8 cellular contexts compared by ENCODE assay signal in the genomic region with DNA sequence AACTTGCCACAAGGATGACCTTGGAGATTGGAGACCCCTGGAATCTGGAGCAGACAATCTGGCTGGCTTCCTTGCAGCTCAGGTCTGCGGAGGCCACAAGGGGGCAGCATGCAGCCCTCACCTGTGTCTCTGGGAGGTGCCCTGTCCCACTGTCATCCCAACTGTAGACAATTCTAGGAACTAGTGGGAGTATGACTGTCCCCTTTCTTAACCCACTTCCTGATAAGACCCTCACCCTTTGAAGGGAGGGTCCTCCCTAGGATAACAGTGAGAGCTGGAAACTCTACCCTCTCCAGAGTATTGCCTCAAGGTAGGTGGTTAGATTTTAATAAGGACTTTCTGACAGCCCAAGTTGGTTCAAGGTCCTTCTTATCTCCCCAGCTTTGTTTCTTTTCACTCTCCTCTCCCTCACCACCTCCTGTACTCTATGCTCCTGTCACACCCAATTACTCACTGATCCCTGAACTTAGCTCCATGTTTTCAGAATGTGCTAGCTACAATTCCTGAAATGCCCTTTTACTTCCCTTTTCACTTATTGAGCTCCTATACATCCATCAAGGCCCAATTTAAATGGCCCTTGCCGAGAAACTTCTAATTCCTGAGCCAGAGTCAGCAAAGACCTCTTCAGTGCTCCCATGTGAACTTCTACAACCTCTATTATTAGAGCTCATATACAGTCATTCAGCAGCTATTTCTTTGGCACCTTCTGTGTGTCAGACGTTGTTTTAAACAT. TPM values are rescaled to one million over a fixed set of nuclear protein-coding genes. Genes with fewer than 3 reads are reported as not detected.
DNase-seq lines count a peak whose midpoint lies in the region; ATAC-seq and TF ChIP-seq lines count a peak whose summit lies in the region.

No MANE protein-coding gene starts in this region.

- H3K27ac ChIP-seq in mesendoderm (ENCODE audit: low read depth, low read length), result no peak overlapping the region

- no CpG with 5 or more reads among the region's 3 CpGs for WGBS in mesendoderm (ENCODE audit: extremely low coverage, insufficient coverage, low lambda C conversion rate)

- H3K79me1 ChIP-seq in mesendoderm (ENCODE audit: low read length), result no peaks in the 10 kb centered on the region

- H3K4me1 Mint-ChIP-seq in Caco-2 (ENCODE audit: low read depth, unreplicated experiment), result no peaks in the 10 kb centered on the region

- H3K4ac ChIP-seq in mesendoderm (ENCODE audit: low read depth, low read length), result no peak overlapping the region

- H4K5ac ChIP-seq in mesendoderm (ENCODE audit: low read length), result no peak overlapping the region

- intact Hi-C loops in Caco-2 (cut with micrococcal nuclease; ENCODE audit: unreplicated experiment), result loop anchor here (1.0 to 2.0 kb wide), 2 partner anchors 76 to 178 kb away; no protein-coding TSS in a partner anchor

- DNase-seq in Caco-2 (peak; percentile 53 to 74), KBM-7 (peak; percentile 63), cerebellar cortex (ENCODE audit: low spot score) (peak; percentile 52), mesendoderm (peak; percentile 78), AG08395 (ENCODE audit: low spot score) (no peak)
- peak; percentile 21 to 54 for DNase-seq in stimulated activated CD8-positive, alpha-beta memory T cell treated with anti-CD3 and anti-CD28 coated beads, Interleukin-7, amount 100 ng/mL, for 1 hour (ENCODE audit: low read depth in 2 of 2)

- H3K9me3 ChIP-seq in Caco-2, result no peaks in the 10 kb centered on the region

- no peaks in the 10 kb centered on the region for H3K79me2 ChIP-seq in mesendoderm (ENCODE audit: control insufficient read depth, insufficient read depth, low read length)

- H3K4me1 ChIP-seq in Caco-2 (no peaks in the 10 kb centered on the region), mesendoderm (ENCODE audit: control insufficient read depth, low read depth, low read length) (no peaks in the 10 kb centered on the region)

- no peak overlapping the region for H3K4me3 ChIP-seq in Caco-2 (ENCODE audit: low read depth, low read length)
- H3K4me3 ChIP-seq in mesendoderm (ENCODE audit: low read length), result no peak overlapping the region

- POLR2A ChIA-PET in Caco-2 (lab: Charles Lee), result no interaction called here

- no peak overlapping the region for H3K27ac Mint-ChIP-seq in Caco-2 (ENCODE audit: unreplicated experiment)

- H3K36me3 Mint-ChIP-seq in Caco-2 (ENCODE audit: insufficient read depth, unreplicated experiment), result peaks cover 29% of the 10 kb centered on the region

- H3K27me3 ChIP-seq in Caco-2 (replicated peaks; ENCODE audit: control insufficient read depth, insufficient read depth, low read length), result no peaks in the 10 kb centered on the region
- no peaks in the 10 kb centered on the region for H3K27me3 ChIP-seq in mesendoderm (ENCODE audit: insufficient read depth, low read length, poor library complexity)

- H2AK5ac ChIP-seq in mesendoderm (ENCODE audit: low read length), result no peak overlapping the region

- no peak overlapping the region for H4K8ac ChIP-seq in mesendoderm (ENCODE audit: low read depth, low read length)

- H3K9ac ChIP-seq in mesendoderm (ENCODE audit: low read length), result no peak overlapping the region

- H2BK120ac ChIP-seq in mesendoderm (ENCODE audit: low read depth, low read length), result no peak overlapping the region

- no peak overlapping the region for H3K23ac ChIP-seq in mesendoderm (ENCODE audit: low read length)

- H3K4me2 ChIP-seq in mesendoderm (ENCODE audit: low read length), result no peak overlapping the region

- no peak overlapping the region for H3K4me3 Mint-ChIP-seq in Caco-2 (ENCODE audit: unreplicated experiment)

- BruUV-seq in Caco-2 (replicated peaks; lab: Mats Ljungman, UMichigan), result no TSS peak

- no peaks in the 10 kb centered on the region for H3K27me3 Mint-ChIP-seq in Caco-2 (ENCODE audit: insufficient read depth, unreplicated experiment)

- no peak overlapping the region for H3K18ac ChIP-seq in mesendoderm (ENCODE audit: low read length)

- H2BK5ac ChIP-seq in mesendoderm (ENCODE audit: low read length), result no peak overlapping the region

- peak; percentile 66 to 72 for TF ChIP-seq CTCF in Caco-2 (IDR thresholded peaks at IDR 0.05; ENCODE audit: insufficient read depth in 1 of 2, low read depth in 1 of 2, low read length in 1 of 2, severe bottlenecking in 1 of 2, unreplicated experiment in 1 of 2)

- CTCF ChIA-PET in Caco-2 (lab: Charles Lee), result interaction anchor here (0.5 to 2.3 kb wide), 6 partner anchors 50 to 1887 kb away, joined by 3 to 9 read pairs (median 3); no protein-coding TSS in a partner anchor

- H3K9me3 Mint-ChIP-seq in Caco-2 (ENCODE audit: unreplicated experiment), result no peaks in the 10 kb centered on the region

- peak; percentile 55 to 71 for ATAC-seq in activated CD4-positive, CD25-positive, alpha-beta regulatory T cell treated with anti-CD3 and anti-CD28 coated beads, Interleukin-2, amount 50 U/mL, for 24 hours
- ATAC-seq in HG02970 (IDR thresholded peaks at IDR 0.05; ENCODE audit: low FRiP score, unreplicated experiment), result no peak

- H3K36me3 ChIP-seq in Caco-2 (ENCODE audit: control insufficient read depth, insufficient read depth, low read length) (no peaks in the 10 kb centered on the region; the same call in 1 of the 2 replicates), mesendoderm (ENCODE audit: control insufficient read depth, insufficient read depth, low read length) (peaks cover 2% of the 10 kb centered on the region)

- in situ Hi-C loops in KBM-7 (cut with MboI; ENCODE audit: low pct_unique_long_range_greater_than_20kb, low sequenced_read_pairs), result no loop called here

- no peak overlapping the region for H3K56ac ChIP-seq in mesendoderm (ENCODE audit: low read length)

- no peak overlapping the region for H2BK15ac ChIP-seq in mesendoderm (replicated peaks; ENCODE audit: low read depth)

RNA-seq across cellular contexts. Expression of a gene that starts 9.2 kb away (rescaled TPM):
- total RNA-seq in Caco-2 (2022), result 1.4 and 1.6 TPM in 2 replicates
- polyA plus RNA-seq in mesendoderm (2013, experiment 1 of 2), result 0.63 TPM
- polyA plus RNA-seq in mesendoderm (2013, experiment 2 of 2), result 0.56 TPM
